8 cellular contexts compared by ENCODE assay signal in the genomic region with DNA sequence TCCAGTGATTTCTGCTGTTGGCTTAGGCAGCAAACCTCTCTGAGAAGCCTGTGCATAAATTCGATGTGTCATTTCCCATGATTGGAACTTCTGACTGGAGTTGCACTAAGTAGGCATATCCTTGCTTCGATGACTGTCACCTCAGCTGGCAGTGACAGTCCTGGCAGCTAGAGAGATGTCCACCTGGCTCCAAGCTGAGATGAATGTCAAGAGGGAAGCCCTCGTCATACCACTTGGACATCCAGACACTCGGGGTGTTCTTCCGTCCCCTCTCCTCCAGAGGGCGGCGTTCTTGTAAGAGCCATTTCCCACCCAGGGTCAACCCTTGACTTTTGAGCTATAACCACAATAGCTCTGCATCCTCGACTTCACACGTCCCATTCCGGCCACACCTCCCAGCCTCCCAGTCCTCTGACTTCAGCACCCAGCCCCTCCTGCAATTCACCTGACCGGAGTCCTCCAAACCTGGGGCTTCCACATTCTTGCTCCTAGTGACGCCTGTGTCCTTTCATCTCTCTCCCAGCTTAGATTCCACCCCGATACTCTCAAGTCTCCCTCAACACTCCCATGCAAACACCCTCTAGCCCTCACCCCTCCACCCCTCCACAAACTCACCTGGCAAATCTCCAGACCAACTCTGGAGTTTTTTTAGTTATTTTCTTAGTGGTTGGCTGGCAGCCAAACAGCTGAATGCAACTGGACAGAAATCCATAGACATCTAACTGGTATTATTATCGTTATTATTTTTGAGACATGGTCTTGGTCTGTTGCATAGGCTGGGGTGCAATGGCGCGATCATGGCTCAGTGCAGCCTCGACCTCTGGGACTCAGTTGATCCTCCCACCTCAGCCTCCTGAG. TPM values are rescaled to one million over a fixed set of nuclear protein-coding genes. Genes with fewer than 3 reads are reported as not detected.
A peak's percentile ranks its signal among the peaks of the same experiment; 100 is the strongest.
DNase-seq lines count a peak whose midpoint lies in the region; ATAC-seq and TF ChIP-seq lines count a peak whose summit lies in the region.

No MANE protein-coding gene starts in this region.

- H3K36me3 ChIP-seq in lung (ENCODE audit: control insufficient read depth in 2 of 2, insufficient read depth in 2 of 2, low read length in 2 of 2): no peaks in the 10 kb centered on the region

- no peaks in the 10 kb centered on the region for H3K4me1 ChIP-seq in lung (ENCODE audit: control insufficient read depth in 2 of 2, insufficient read depth in 2 of 2, low read length in 2 of 2)

- no peak overlapping the region for H3K27ac ChIP-seq in lung (ENCODE audit: low read depth in 1 of 2, low read length in 1 of 2)

- 44 to 54% methylated on average over 17 of the region's 17 CpGs for WGBS in lung, 2 donors

- no peak overlapping the region for H3K4me3 ChIP-seq in astrocyte of the cerebellum (ENCODE audit: low read depth, low read length)
- no peak overlapping the region for H3K4me3 ChIP-seq in lung

- peak; percentile 36 for TF ChIP-seq CTCF in astrocyte of the cerebellum (IDR thresholded peaks at IDR 0.05; ENCODE audit: low read depth, low read length, missing control alignments)
- no peak for TF ChIP-seq CTCF in lung (IDR thresholded peaks at IDR 0.05; ENCODE audit: control extremely low read depth, extremely low read depth)

- ATAC-seq in lung (ENCODE audit: insufficient read depth, low FRiP score): peak; percentile 59
- no peak for ATAC-seq in HG03354 (IDR thresholded peaks at IDR 0.05; ENCODE audit: poor library complexity, severe bottlenecking, unreplicated experiment)
- ATAC-seq in HG02981 (IDR thresholded peaks at IDR 0.05; ENCODE audit: unreplicated experiment): no peak
- ATAC-seq in GM18520 (IDR thresholded peaks at IDR 0.05; ENCODE audit: unreplicated experiment): no peak

- H3K9me3 ChIP-seq in lung (ENCODE audit: control insufficient read depth in 2 of 2, insufficient read depth in 1 of 2, low read length in 1 of 2): no peaks in the 10 kb centered on the region

- peak; percentile 19 for DNase-seq in Caki2 (ENCODE audit: low read depth)
- DNase-seq in HCEC 1CT: peak; percentile 67
- peak; percentile 76 for DNase-seq in RPMI8226
- no peak for DNase-seq in astrocyte of the cerebellum (ENCODE audit: low read depth)
- DNase-seq in lung (ENCODE audit: low spot score): peak; percentile 74

- in situ Hi-C loops in Caki2 (cut with HindIII; ENCODE audit: low pct_unique_long_range_greater_than_20kb, low sequenced_read_pairs) (no loop called here), astrocyte of the cerebellum (cut with HindIII; ENCODE audit: low sequenced_read_pairs) (no loop called here)

- H3K27me3 ChIP-seq in lung (ENCODE audit: control insufficient read depth, insufficient read depth): no peaks in the 10 kb centered on the region

RNA-seq across cellular contexts. Expression of a gene that starts 17.4 kb away (rescaled TPM):
- not detected in 2 replicates for total RNA-seq in Caki2 (2014; rRNA removed; shearing (Covaris generic); ENCODE audit: low replicate concordance)
- total RNA-seq in lung: not detected
- polyA plus RNA-seq in lung: under 1 TPM in 1 of 2 donors, not detected in 1; 0.03 TPM
